ENCODE assay signal across 8 cellular contexts in genomic region chr16:3046506-3047386, GRCh38. TPM values are rescaled to one million over a fixed set of nuclear protein-coding genes. Genes with fewer than 3 reads are reported as not detected.
DNase-seq lines count a peak whose midpoint lies in the region; ATAC-seq, FAIRE-seq and TF ChIP-seq lines count a peak whose summit lies in the region.

Gene MMP25 (plus strand): TSS chr16:3046561. CDS start chr16:3046918, 357 bp downstream.

- CTCF ChIA-PET in CD4-positive, alpha-beta T cell (lab: Charles Lee) = interaction anchor here (1.1 to 4.1 kb wide), 3 partner anchors 12 to 43 kb away, joined by 3 to 19 read pairs (median 8); no protein-coding TSS in a partner anchor
- CTCF ChIA-PET in OCI-LY7 (lab: Charles Lee; ENCODE audit: unreplicated experiment) (no interaction called here), endothelial cell of umbilical vein (lab: Charles Lee) (interaction anchor here (1.3 to 14.7 kb wide), 3 partner anchors 11 to 88 kb away, joined by 4 to 200 read pairs (median 5); partner anchors contain the start of gene ZNF213)

- intact Hi-C loops in CD4-positive, alpha-beta T cell (cut with DNase I, micrococcal nuclease) = no loop called here
- intact Hi-C loops in OCI-LY7 (cut with micrococcal nuclease; ENCODE audit: unreplicated experiment) = no loop called here
- intact Hi-C loops in endothelial cell of umbilical vein (cut with micrococcal nuclease) = no loop called here

- FAIRE-seq in endothelial cell of umbilical vein (lab: Jason Lieb, UNC) = no peak
- FAIRE-seq in urothelium cell line (lab: Jason Lieb, UNC) = no peak

- H3K79me2 ChIP-seq in OCI-LY7 (ENCODE audit: insufficient read depth, low read depth, low read length) (no peaks in the 10 kb centered on the region), endothelial cell of umbilical vein (ENCODE audit: control insufficient read depth, insufficient read depth, low read length) (no peaks in the 10 kb centered on the region)

- BruUV-seq in OCI-LY7 (replicated peaks; lab: Mats Ljungman, UMichigan) (no TSS peak), endothelial cell of umbilical vein (replicated peaks; lab: Mats Ljungman, UMichigan) (no TSS peak)

- H3K27me3 ChIP-seq in CD4-positive, alpha-beta T cell (ENCODE audit: control insufficient read depth, insufficient read depth, low read length) = peaks cover 45% of the 10 kb centered on the region
- H3K27me3 ChIP-seq in endothelial cell of umbilical vein (ENCODE audit: control insufficient read depth in 2 of 2, insufficient read depth in 2 of 2, low read length in 2 of 2) = peaks cover 18 to 27% of the 10 kb centered on the region in 2 experiments

- H3K4me3 Mint-ChIP-seq in CD4-positive, alpha-beta T cell = peak within 1 kb of the TSS; percentile 79
- peak within 1 kb of the TSS; percentile 84 for H3K4me3 Mint-ChIP-seq in neural crest cell

- H3K36me3 Mint-ChIP-seq in CD4-positive, alpha-beta T cell (ENCODE audit: low read depth) = no peaks in the 10 kb centered on the region
- peaks cover 3% of the 10 kb centered on the region for H3K36me3 Mint-ChIP-seq in neural crest cell (ENCODE audit: low read depth)

- H3K27ac Mint-ChIP-seq in CD4-positive, alpha-beta T cell = no peak within 1 kb of the TSS
- H3K27ac Mint-ChIP-seq in neural crest cell (ENCODE audit: unreplicated experiment) = no peak within 1 kb of the TSS

- POLR2A ChIA-PET in CD4-positive, alpha-beta T cell (lab: Charles Lee) = interaction anchor here (0.7 to 1.7 kb wide), 8 partner anchors 8 to 88 kb away, joined by 3 to 5 read pairs (median 4); partner anchors contain the start of genes IL32 and ZNF213
- POLR2A ChIA-PET in OCI-LY7 (lab: Charles Lee) (interaction anchor here (0.7 kb wide), 1 partner anchor 10 kb away, joined by 3 read pairs; no protein-coding TSS in a partner anchor), endothelial cell of umbilical vein (lab: Charles Lee) (no interaction called here)

- no peak for DNase-seq in CD4-positive, alpha-beta T cell
- DNase-seq in OCI-LY7 (ENCODE audit: low spot score) (no peak), endothelial cell of umbilical vein (ENCODE audit: low read depth, low spot score) (no peak), neural crest cell (ENCODE audit: low read depth, low spot score) (no peak), cortex of kidney (lab: John Stamatoyannopoulos, UW) (no peak), urothelium cell line (ENCODE audit: low spot score) (no peak)

- H3K9me2 ChIP-seq in OCI-LY7 (ENCODE audit: insufficient read depth, low read length) = no peaks in the 10 kb centered on the region

- TF ChIP-seq CTCF in CD4-positive, alpha-beta T cell (IDR thresholded peaks at IDR 0.05) = no peak
- no peak for TF ChIP-seq CTCF in OCI-LY7 (conservative IDR thresholded peaks at IDR 0.05; ENCODE audit: low read length)
- TF ChIP-seq CTCF in endothelial cell of umbilical vein (IDR thresholded peaks at IDR 0.05; ENCODE audit: extremely low read depth in 1 of 2, insufficient read depth in 1 of 2, low read depth in 1 of 2, low read length in 2 of 2) = no peak
- TF ChIP-seq CTCF in neural crest cell (conservative IDR thresholded peaks at IDR 0.05) = no peak

- no peak within 1 kb of the TSS for H3K9ac ChIP-seq in endothelial cell of umbilical vein (replicated peaks; ENCODE audit: extremely low read depth, insufficient read depth, low read length)

- peak; percentile 50 for ATAC-seq in CD4-positive, alpha-beta T cell (ENCODE audit: poor library complexity)
- ATAC-seq in GM19395 (IDR thresholded peaks at IDR 0.05; ENCODE audit: unreplicated experiment) (no peak), HG03045 (IDR thresholded peaks at IDR 0.05; ENCODE audit: unreplicated experiment) (no peak)

- no peaks in the 10 kb centered on the region for H3K9me3 ChIP-seq in CD4-positive, alpha-beta T cell (ENCODE audit: control insufficient read depth, low read length)
- H3K9me3 ChIP-seq in OCI-LY7 (ENCODE audit: low read length) = no peaks in the 10 kb centered on the region
- no peaks in the 10 kb centered on the region for H3K9me3 ChIP-seq in endothelial cell of umbilical vein (replicated peaks; ENCODE audit: control insufficient read depth, insufficient read depth, low read length)

- H4K20me1 ChIP-seq in OCI-LY7 (ENCODE audit: insufficient read depth, low read length) (no peaks in the 10 kb centered on the region), endothelial cell of umbilical vein (replicated peaks; ENCODE audit: control insufficient read depth, extremely low read depth, insufficient read depth, low read length) (no peaks in the 10 kb centered on the region)

- H3K27ac ChIP-seq in CD4-positive, alpha-beta T cell (ENCODE audit: low read depth, low read length) = no peak within 1 kb of the TSS
- no peak within 1 kb of the TSS for H3K27ac ChIP-seq in OCI-LY7 (ENCODE audit: low read depth, low read length, poor library complexity, severe bottlenecking)
- no peak within 1 kb of the TSS for H3K27ac ChIP-seq in endothelial cell of umbilical vein (ENCODE audit: insufficient read depth, low read depth, low read length)

- H3K36me3 ChIP-seq in OCI-LY7 (ENCODE audit: insufficient read depth, low read length) (no peaks in the 10 kb centered on the region), endothelial cell of umbilical vein (ENCODE audit: control insufficient read depth in 2 of 2, extremely low read depth in 1 of 2, insufficient read depth in 2 of 2, low read length in 2 of 2) (no peaks in the 10 kb centered on the region)

- H3K4me1 ChIP-seq in OCI-LY7 (ENCODE audit: insufficient read depth, low read length, poor library complexity, severe bottlenecking) (peaks cover 23% of the 10 kb centered on the region), endothelial cell of umbilical vein (ENCODE audit: control insufficient read depth, extremely low read depth, insufficient read depth, low read length) (peaks cover 2% of the 10 kb centered on the region)

- peak within 1 kb of the TSS; percentile 73 for H3K4me2 ChIP-seq in OCI-LY7 (ENCODE audit: low read length)
- H3K4me2 ChIP-seq in endothelial cell of umbilical vein (ENCODE audit: insufficient read depth, low read length) = peak within 1 kb of the TSS; percentile 86

- no peak for TF ChIP-seq POLR2A in endothelial cell of umbilical vein (IDR thresholded peaks at IDR 0.05; ENCODE audit: low read depth, low read length)

- H2AFZ ChIP-seq in OCI-LY7 (ENCODE audit: low read length) (peak within 1 kb of the TSS; percentile 36; the same call in 1 of the 2 replicates), endothelial cell of umbilical vein (ENCODE audit: low read depth, low read length) (peak within 1 kb of the TSS; percentile 85)

- no peaks in the 10 kb centered on the region for H3K9me1 ChIP-seq in endothelial cell of umbilical vein (replicated peaks; ENCODE audit: control insufficient read depth, extremely low read depth, insufficient read depth, low read length)

- H3K4me3 ChIP-seq in OCI-LY7 (ENCODE audit: low read depth, low read length, poor library complexity, severe bottlenecking) (peak within 1 kb of the TSS; percentile 61), endothelial cell of umbilical vein (replicated peaks in 1 of 3; ENCODE audit: insufficient read depth in 1 of 3, low read depth in 1 of 3, low read length in 3 of 3) (peak within 1 kb of the TSS; percentile 24 to 46 (median 37))

- peaks cover 46% of the 10 kb centered on the region for H3K27me3 Mint-ChIP-seq in CD4-positive, alpha-beta T cell
- H3K27me3 Mint-ChIP-seq in neural crest cell (ENCODE audit: low read depth) = peaks cover 81% of the 10 kb centered on the region

- H3K4me1 Mint-ChIP-seq in CD4-positive, alpha-beta T cell (ENCODE audit: low read depth) = peaks cover 23% of the 10 kb centered on the region
- peaks cover 8% of the 10 kb centered on the region for H3K4me1 Mint-ChIP-seq in neural crest cell

- dilution Hi-C loops in endothelial cell of umbilical vein (cut with MboI; ENCODE audit: extremely low pct_ligation_motif_present, low sequenced_read_pairs) = no loop called here

- H3K9me3 Mint-ChIP-seq in CD4-positive, alpha-beta T cell = no peaks in the 10 kb centered on the region
- no peaks in the 10 kb centered on the region for H3K9me3 Mint-ChIP-seq in neural crest cell

TF ChIP-seq in endothelial cell of umbilical vein, 7 proteins besides CTCF, POLR2A, EP300 and RAD21:
- no peak for TF ChIP-seq MAX (IDR thresholded peaks at IDR 0.05; ENCODE audit: insufficient read depth, insufficient read length)
- TF ChIP-seq POLR2AphosphoS5 (IDR thresholded peaks at IDR 0.05; ENCODE audit: insufficient read depth, low read depth, low read length) = no peak
- TF ChIP-seq JUN (IDR thresholded peaks at IDR 0.05; ENCODE audit: borderline replicate concordance, insufficient read depth, insufficient read length, low read depth) = no peak
- no peak for TF ChIP-seq MYC (IDR thresholded peaks at IDR 0.05; ENCODE audit: low read depth, low read length)
- peak; percentile 99 for TF ChIP-seq EZH2 (IDR thresholded peaks at IDR 0.05; ENCODE audit: borderline replicate concordance, low read depth, low read length, severe bottlenecking)
- no peak for TF ChIP-seq GATA2 (IDR thresholded peaks at IDR 0.05; ENCODE audit: insufficient read depth, insufficient read length, low read depth, low read length)

RNA-seq across cellular contexts. Expression of gene MMP25, which starts in this region (rescaled TPM):
- total RNA-seq in CD4-positive, alpha-beta T cell = under 1 TPM; 0.42 to 0.80 TPM
- 0.63 and 2.6 TPM in 2 replicates for total RNA-seq in OCI-LY7 (2014; rRNA removed; shearing (Covaris generic))
- 5.6 and 5.8 TPM in 2 replicates for total RNA-seq in OCI-LY7 (2022)
- total RNA-seq in endothelial cell of umbilical vein = 0.21 and 0.35 TPM in 2 replicates
- polyA plus RNA-seq in endothelial cell of umbilical vein = 0.08 and 0.13 TPM in 2 replicates
- 0.03 and 0.04 TPM in 2 replicates for polyA plus RNA-seq in endothelial cell of umbilical vein (2011; cell fraction: cytosol; rRNA removed)
- polyA plus RNA-seq in endothelial cell of umbilical vein (2011; cell fraction: nucleus; rRNA removed) = not detected in 2 replicates
- polyA plus RNA-seq in endothelial cell of umbilical vein (2012) = 0.37 and 0.94 TPM in 2 replicates
- polyA minus RNA-seq in endothelial cell of umbilical vein = 0.07 and 0.08 TPM in 2 replicates
- not detected for polyA minus RNA-seq in endothelial cell of umbilical vein (2011; cell fraction: cytosol; rRNA and poly(A)+ RNA removed)
- polyA minus RNA-seq in endothelial cell of umbilical vein (2011; cell fraction: nucleus; rRNA and poly(A)+ RNA removed) = 0.10 TPM in 1 of 2 replicates, not detected in the other
- total RNA-seq in neural crest cell = 0.64 and 0.96 TPM in 2 replicates

Comparison
In these comparisons a context has a peak if more than half of its experiments do, and no peak if none do; other contexts are left out.
1. Peak in ATAC-seq in CD4-positive, alpha-beta T cell; RNA of the gene not detected or under 1 TPM.